In genomic region chr22:42169055-42169469, GRCh38 we compare ENCODE assay signal across 1 cellular context.
TF ChIP-seq lines count a peak whose summit lies in the region.

No MANE protein-coding gene starts in this region.

TF ChIP-seq in HCT116, 20 proteins besides CTCF, POLR2A, EP300 and RAD21 (continued from another document):
- TF ChIP-seq ZFX (IDR thresholded peaks at IDR 0.05) (no peak), CBX3 (IDR thresholded peaks at IDR 0.05; ENCODE audit: low read depth) (no peak), ZBTB33 (IDR thresholded peaks at IDR 0.05; ENCODE audit: extremely low read depth, insufficient replicate concordance, low read length) (no peak), YY1 (IDR thresholded peaks at IDR 0.05; ENCODE audit: extremely low read depth, insufficient replicate concordance, low read depth, low read length) (no peak), FOSL1 (IDR thresholded peaks at IDR 0.05; ENCODE audit: low read depth) (no peak), ATF3 (IDR thresholded peaks at IDR 0.05) (no peak)
